In the genomic region with DNA sequence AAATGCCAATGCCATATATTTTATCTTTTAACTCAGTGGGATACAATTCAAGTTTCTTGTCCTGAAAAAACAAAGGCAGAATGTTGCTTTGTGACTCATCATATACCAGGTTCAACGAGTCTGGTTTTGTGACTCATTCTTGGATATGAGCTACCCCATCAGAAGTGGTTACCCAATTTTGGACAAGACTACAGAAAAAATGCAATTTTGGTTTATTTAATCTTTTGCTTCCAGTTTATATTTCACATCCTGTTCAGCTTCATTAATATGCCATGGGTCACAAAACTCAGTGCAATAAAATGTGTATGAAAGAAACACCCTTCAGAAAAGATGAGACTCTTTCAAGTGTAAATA, we compare ENCODE assay signal across 11 cellular contexts.
DNase-seq lines count a peak whose midpoint lies in the region; ATAC-seq lines count a peak whose summit lies in the region.
"Had no signal": no experiment of that assay in that cellular context is flagged by ENCODE, and none has a peak within 500 bp of the region (broad histone marks: within the 10 kb centered on the region; RNA-seq: fewer than 3 reads in every experiment).

No MANE protein-coding gene starts in this region.

- DNase-seq in NOMO-1 treated with DMSO at 0.1 percent for 48 hours (lab: John Stamatoyannopoulos, UW; ENCODE audit: unreplicated experiment) = peak; percentile 61
- no peak for DNase-seq in NOMO-1 treated with dmso at 0.1 percent for 144 hours (lab: John Stamatoyannopoulos, UW; ENCODE audit: unreplicated experiment)
- peak; percentile 60 for DNase-seq in SIG-M5 treated with dmso at 0.1 percent for 504 hours (lab: John Stamatoyannopoulos, UW; ENCODE audit: unreplicated experiment)
- peak; percentile 95 for DNase-seq in fibroblast of gingiva (ENCODE audit: low read depth)
- no peak for DNase-seq in stimulated activated naive CD8-positive, alpha-beta T cell treated with anti-CD3 and anti-CD28 coated beads, Interleukin-15, Interleukin-2, amounts not matched to agents 100 U/mL and 50 U/mL, for 24 hours
- DNase-seq: activated naive CD4-positive, alpha-beta T cell treated with Interleukin-2 at 50 U/mL for 16 hours; NCI-H1092 treated with DMSO at 0.1 percent for 48 hours; posterior cingulate gyrus had no signal

- ATAC-seq in stimulated activated naive CD8-positive, alpha-beta T cell treated with anti-CD3 and anti-CD28 coated beads, Interleukin-15, Interleukin-2, amounts not matched to agents 100 U/mL and 50 U/mL, for 24 hours = peak; percentile 62
- ATAC-seq in GM18868 (IDR thresholded peaks at IDR 0.05; ENCODE audit: unreplicated experiment) (no peak), HG03097 (IDR thresholded peaks at IDR 0.05; ENCODE audit: low FRiP score, unreplicated experiment) (no peak), HG02678 (IDR thresholded peaks at IDR 0.05; ENCODE audit: unreplicated experiment) (no peak)

Comparison
In these comparisons a context has a peak if more than half of its experiments do, and no peak if none do; other contexts are left out.
1. DNase-seq: peak in NOMO-1 treated with DMSO at 0.1 percent for 48 hours (single experiment), SIG-M5 treated with dmso at 0.1 percent for 504 hours (single experiment) and fibroblast of gingiva (single experiment); none in NOMO-1 treated with dmso at 0.1 percent for 144 hours (single experiment) and stimulated activated naive CD8-positive, alpha-beta T cell treated with anti-CD3 and anti-CD28 coated beads, Interleukin-15, Interleukin-2, amounts not matched to agents 100 U/mL and 50 U/mL, for 24 hours (single experiment).